Comparison of ENCODE assay signal across 23 cellular contexts in the genomic region with DNA sequence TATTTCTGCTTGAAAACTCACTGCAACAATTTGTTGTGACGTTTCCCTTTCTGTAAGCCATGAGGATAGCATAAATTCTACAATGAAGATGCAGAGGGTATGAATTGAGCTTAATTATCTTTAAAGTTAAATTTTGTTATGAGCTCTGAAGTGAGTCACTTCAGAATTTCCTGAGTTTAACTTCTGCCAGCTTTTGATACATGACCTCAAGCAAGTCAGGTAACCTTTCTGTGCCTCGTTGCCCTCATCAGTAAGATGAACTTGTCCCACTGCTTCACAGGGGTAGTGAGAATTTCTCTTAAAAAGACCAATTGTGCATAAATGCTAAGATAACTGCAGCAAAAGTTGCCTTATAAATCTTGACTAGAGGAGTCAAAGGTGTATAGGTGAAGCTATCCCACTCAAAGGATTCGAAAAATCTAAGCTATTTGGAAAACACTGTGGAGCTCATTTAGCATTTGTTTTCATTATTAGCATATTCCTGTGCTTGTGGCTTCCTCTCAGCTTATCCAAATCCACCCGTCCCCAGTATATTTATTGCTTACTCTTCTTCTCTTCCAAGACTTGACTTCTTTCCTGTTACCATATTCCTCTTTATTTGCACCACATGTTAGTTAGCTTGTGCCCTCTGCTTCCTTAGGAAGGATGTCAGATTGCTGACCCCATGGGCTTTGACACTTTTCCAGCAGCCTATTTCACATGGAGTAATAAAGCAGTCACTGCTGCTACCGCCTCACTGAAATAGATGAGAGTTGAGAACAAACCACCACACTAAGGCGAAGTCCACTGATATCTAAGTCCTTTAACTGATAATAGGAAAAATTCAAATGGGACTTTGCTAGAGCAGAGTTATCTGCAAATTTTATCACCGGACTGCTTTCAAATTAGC.
"Had no signal": no experiment of that assay in that cellular context is flagged by ENCODE, and none has a peak within 500 bp of the region (broad histone marks: within the 10 kb centered on the region; RNA-seq: fewer than 3 reads in every experiment).

No MANE protein-coding gene starts in this region.

- H3K4me3 ChIP-seq: adrenal gland, pancreas, right atrium auricular region, SK-N-MC, tibial nerve had no signal

- FAIRE-seq: astrocyte, bronchial epithelial cell, pancreas, urothelium cell line had no signal

- H3K27ac ChIP-seq: adrenal gland, epithelial cell of prostate, neutrophil, pancreas, right atrium auricular region, SK-N-MC, tibial nerve had no signal

- H3K27me3 ChIP-seq: adrenal gland, neutrophil, pancreas, right atrium auricular region, tibial nerve had no signal

- DNase-seq: activated CD4-positive, alpha-beta T cell treated with anti-CD3 and anti-CD28 coated beads, Interleukin-2, amount 10 ng/mL, durations not matched to agents 24 days and 14 days; activated CD4-positive, CD25-positive, alpha-beta regulatory T cell; activated CD8-positive, alpha-beta T cell treated with anti-CD3 and anti-CD28 coated beads for 36 hours; activated effector memory CD4-positive, alpha-beta T cell treated with anti-CD3 and anti-CD28 coated beads, Interleukin-2, amount 50 U/mL, for 16 hours; activated T-cell treated with anti-CD3 and anti-CD28 coated beads, Interleukin-2, amount 50 U/mL, for 24 hours; effector memory CD8-positive, alpha-beta T cell; foreskin fibroblast; immature natural killer cell; kidney glomerular epithelial cell; left ventricle myocardium superior; mesenchymal stem cell; naive thymus-derived CD8-positive, alpha-beta T cell; pancreas; stimulated activated naive CD8-positive, alpha-beta T cell treated with anti-CD3 and anti-CD28 coated beads, Interleukin-15, Interleukin-2, amounts not matched to agents 100 U/mL and 50 U/mL, for 24 hours had no signal

- H3K4me1 ChIP-seq: adrenal gland, pancreas, right atrium auricular region, tibial nerve had no signal

- ATAC-seq: activated CD8-positive, alpha-beta T cell treated with anti-CD3 and anti-CD28 coated beads for 36 hours; effector memory CD8-positive, alpha-beta T cell; left ventricle myocardium superior; naive thymus-derived CD8-positive, alpha-beta T cell; pancreas; stimulated activated naive CD8-positive, alpha-beta T cell treated with anti-CD3 and anti-CD28 coated beads, Interleukin-15, Interleukin-2, amounts not matched to agents 100 U/mL and 50 U/mL, for 24 hours had no signal

- H3K9me3 ChIP-seq: adrenal gland, neutrophil, pancreas, right atrium auricular region had no signal

- H3K36me3 ChIP-seq: adrenal gland, neutrophil, pancreas, right atrium auricular region, tibial nerve had no signal
